In genomic region chr19:19343762-19344161, GRCh38 we compare ENCODE assay signal across 29 cellular contexts.
"Had no signal": no experiment of that assay in that cellular context is flagged by ENCODE, and none has a peak within 500 bp of the region (broad histone marks: within the 10 kb centered on the region; RNA-seq: fewer than 3 reads in every experiment).

No MANE protein-coding gene starts in this region.

- H3K27ac Mint-ChIP-seq: dendritic cell treated with granulocyte-macrophage colony-stimulating factor and Interleukin-4, amounts not matched to agents 40 ng/mL and 50 ng/mL, for 4 days; effector memory CD8-positive, alpha-beta T cell; immature natural killer cell; mesothelial cell of epicardium had no signal

- H3K79me2 ChIP-seq: hepatocyte had no signal

- H3K27me3 ChIP-seq: colonic mucosa, esophagus squamous epithelium, gastrocnemius medialis, heart right ventricle, hepatocyte had no signal

- H3K4me2 ChIP-seq: hepatocyte had no signal

- H3K4me3 ChIP-seq: colonic mucosa, esophagus squamous epithelium, gastrocnemius medialis, heart right ventricle, hepatocyte, left ventricle myocardium inferior, lower lobe of right lung, mucosa of descending colon had no signal

- H3K27me3 Mint-ChIP-seq: dendritic cell treated with granulocyte-macrophage colony-stimulating factor and Interleukin-4, amounts not matched to agents 40 ng/mL and 50 ng/mL, for 4 days; effector memory CD8-positive, alpha-beta T cell had no signal

- ATAC-seq: effector memory CD8-positive, alpha-beta T cell; esophagus mucosa; gastrocnemius medialis; left colon; left lobe of liver; lower lobe of right lung; mucosa of descending colon had no signal

- H3K4me3 Mint-ChIP-seq: dendritic cell treated with granulocyte-macrophage colony-stimulating factor and Interleukin-4, amounts not matched to agents 40 ng/mL and 50 ng/mL, for 4 days; effector memory CD8-positive, alpha-beta T cell; endodermal cell; immature natural killer cell; mesothelial cell of epicardium had no signal

- H2AFZ ChIP-seq: hepatocyte had no signal

- H3K9me3 Mint-ChIP-seq: dendritic cell treated with granulocyte-macrophage colony-stimulating factor and Interleukin-4, amounts not matched to agents 40 ng/mL and 50 ng/mL, for 4 days; effector memory CD8-positive, alpha-beta T cell; endodermal cell; immature natural killer cell; mesothelial cell of epicardium had no signal

- DNase-seq: colonic mucosa; cortex of kidney; effector CD8-positive, alpha-beta T cell; effector memory CD8-positive, alpha-beta T cell; endodermal cell; erythroblast; esophagus squamous epithelium; foreskin fibroblast; foreskin melanocyte; gastrocnemius medialis; glutamatergic neuron; head of caudate nucleus; heart right ventricle; hypothalamus; immature natural killer cell; islet precursor cell; kidney; kidney glomerular epithelial cell; left colon; left ventricle myocardium inferior; lower lobe of right lung; mesenchymal stem cell; mucosa of descending colon had no signal

- H3K4me1 Mint-ChIP-seq: endodermal cell, immature natural killer cell, mesothelial cell of epicardium had no signal

- H3K27ac ChIP-seq: colonic mucosa, epithelial cell of prostate, esophagus squamous epithelium, heart right ventricle, hepatocyte, lower lobe of right lung had no signal

- H3K4me1 ChIP-seq: colonic mucosa, gastrocnemius medialis, lower lobe of right lung had no signal

- H3K9me3 ChIP-seq: colonic mucosa, esophagus squamous epithelium, gastrocnemius medialis, heart right ventricle, left ventricle myocardium inferior, lower lobe of right lung, mucosa of descending colon had no signal
